Comparison of ENCODE assay signal across 8 cellular contexts in the genomic region with DNA sequence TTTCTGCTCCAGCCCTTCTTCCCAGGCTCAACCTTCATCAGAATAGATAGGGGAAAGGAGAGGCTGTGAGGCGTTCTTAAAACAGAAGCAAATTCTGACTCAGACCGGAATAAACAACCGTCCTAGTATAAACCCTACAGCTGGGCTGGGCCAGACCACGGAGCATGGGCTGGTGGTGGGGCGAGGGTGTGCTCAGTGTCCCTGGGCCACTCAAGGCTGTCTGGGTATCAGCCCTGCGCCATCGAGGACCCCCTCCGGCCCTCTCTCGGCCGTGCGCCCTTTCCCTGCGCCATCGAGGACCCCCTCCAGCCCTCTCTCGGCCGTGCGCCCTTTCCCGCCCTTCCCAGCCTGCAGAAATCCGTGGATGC. TPM values are rescaled to one million over a fixed set of nuclear protein-coding genes. Genes with fewer than 3 reads are reported as not detected.
DNase-seq lines count a peak whose midpoint lies in the region; ATAC-seq lines count a peak whose summit lies in the region.

No MANE protein-coding gene starts in this region.

- peaks cover 23% of the 10 kb centered on the region for H3K27me3 ChIP-seq in iPS-15b (ENCODE audit: control insufficient read depth, insufficient read depth, low read length)
- no peaks in the 10 kb centered on the region for H3K27me3 ChIP-seq in stomach smooth muscle (ENCODE audit: control insufficient read depth in 1 of 2, insufficient read depth in 2 of 2, low read length in 2 of 2)

- H3K9me3 ChIP-seq in iPS-15b (ENCODE audit: control insufficient read depth, insufficient read depth, low read length) (no peaks in the 10 kb centered on the region), stomach smooth muscle (ENCODE audit: control insufficient read depth in 2 of 2, low read length in 2 of 2) (no peaks in the 10 kb centered on the region)

- peaks cover 3% of the 10 kb centered on the region for H3K4me1 Mint-ChIP-seq in activated naive CD4-positive, alpha-beta T cell treated with anti-CD3 and anti-CD28 coated beads for 36 hours (ENCODE audit: low read depth)
- H3K4me1 Mint-ChIP-seq in activated naive CD4-positive, alpha-beta T cell treated with anti-CD3 and anti-CD28 coated beads, Interleukin-2, amount 10 ng/mL, durations not matched to agents 7 days and 5 days, result peaks cover 14% of the 10 kb centered on the region
- H3K4me1 Mint-ChIP-seq in activated T-helper 1 cell treated with anti-CD3 and anti-CD28 coated beads, Interleukin-12 subunit alpha, Interleukin-12 subunit beta, Interleukin-2, Interleukin-4 antibody, amounts not matched to agents 30 ng/mL and 10 ng/mL and 1 ng/mL, durations not matched to agents 14 hours and 24 hours and 36 hours (ENCODE audit: low read depth), result peaks cover 20% of the 10 kb centered on the region

- in situ Hi-C loops in ACHN (cut with HindIII; ENCODE audit: low pct_ligation_motif_present, low pct_unique_long_range_greater_than_20kb, low sequenced_read_pairs), result no loop called here

- intact Hi-C loops in activated naive CD4-positive, alpha-beta T cell treated with anti-CD3 and anti-CD28 coated beads for 36 hours (cut with micrococcal nuclease), result loop anchor here (2.0 kb wide), 2 partner anchors 22 to 50 kb away; no protein-coding TSS in a partner anchor
- intact Hi-C loops in activated T-helper 1 cell treated with anti-CD3 and anti-CD28 coated beads, Interleukin-12 subunit alpha, Interleukin-12 subunit beta, Interleukin-2, Interleukin-4 antibody, amounts not matched to agents 30 ng/mL and 10 ng/mL and 1 ng/mL, durations not matched to agents 14 hours and 24 hours and 36 hours (cut with micrococcal nuclease), result no loop called here

- no peaks in the 10 kb centered on the region for H3K9me3 Mint-ChIP-seq in activated naive CD4-positive, alpha-beta T cell treated with anti-CD3 and anti-CD28 coated beads for 36 hours
- H3K9me3 Mint-ChIP-seq in activated naive CD4-positive, alpha-beta T cell treated with anti-CD3 and anti-CD28 coated beads, Interleukin-2, amount 10 ng/mL, durations not matched to agents 7 days and 5 days, result no peaks in the 10 kb centered on the region
- no peaks in the 10 kb centered on the region for H3K9me3 Mint-ChIP-seq in activated T-helper 1 cell treated with anti-CD3 and anti-CD28 coated beads, Interleukin-12 subunit alpha, Interleukin-12 subunit beta, Interleukin-2, Interleukin-4 antibody, amounts not matched to agents 30 ng/mL and 10 ng/mL and 1 ng/mL, durations not matched to agents 14 hours and 24 hours and 36 hours

- H3K36me3 ChIP-seq in iPS-15b (ENCODE audit: control insufficient read depth, insufficient read depth, low read length) (no peaks in the 10 kb centered on the region), stomach smooth muscle (ENCODE audit: control insufficient read depth in 2 of 2, insufficient read depth in 2 of 2, low read length in 2 of 2) (peaks cover 47 to 57% of the 10 kb centered on the region in 2 donors)

- H3K4me1 ChIP-seq in iPS-15b (ENCODE audit: control insufficient read depth, insufficient read depth, low read length) (peaks cover 6% of the 10 kb centered on the region), stomach smooth muscle (ENCODE audit: control insufficient read depth, insufficient read depth, low read length) (peaks cover 18% of the 10 kb centered on the region)

- peak overlapping the region; percentile 59 for H3K4me3 Mint-ChIP-seq in activated naive CD4-positive, alpha-beta T cell treated with anti-CD3 and anti-CD28 coated beads for 36 hours
- H3K4me3 Mint-ChIP-seq in activated naive CD4-positive, alpha-beta T cell treated with anti-CD3 and anti-CD28 coated beads, Interleukin-2, amount 10 ng/mL, durations not matched to agents 7 days and 5 days, result no peak overlapping the region
- H3K4me3 Mint-ChIP-seq in activated T-helper 1 cell treated with anti-CD3 and anti-CD28 coated beads, Interleukin-12 subunit alpha, Interleukin-12 subunit beta, Interleukin-2, Interleukin-4 antibody, amounts not matched to agents 30 ng/mL and 10 ng/mL and 1 ng/mL, durations not matched to agents 14 hours and 24 hours and 36 hours, result peak overlapping the region; percentile 7

- peak overlapping the region; percentile 64 for H3K27ac ChIP-seq in stomach smooth muscle (ENCODE audit: low read length)

- H3K9ac ChIP-seq in iPS-15b (ENCODE audit: low read depth, low read length), result peak overlapping the region; percentile 81
- H3K9ac ChIP-seq in stomach smooth muscle (ENCODE audit: low read length in 2 of 2), result peak overlapping the region in 1 of 2 donors; percentile 51

- no peaks in the 10 kb centered on the region for H3K27me3 Mint-ChIP-seq in activated naive CD4-positive, alpha-beta T cell treated with anti-CD3 and anti-CD28 coated beads for 36 hours (ENCODE audit: low read depth)
- no peaks in the 10 kb centered on the region for H3K27me3 Mint-ChIP-seq in activated naive CD4-positive, alpha-beta T cell treated with anti-CD3 and anti-CD28 coated beads, Interleukin-2, amount 10 ng/mL, durations not matched to agents 7 days and 5 days
- H3K27me3 Mint-ChIP-seq in activated T-helper 1 cell treated with anti-CD3 and anti-CD28 coated beads, Interleukin-12 subunit alpha, Interleukin-12 subunit beta, Interleukin-2, Interleukin-4 antibody, amounts not matched to agents 30 ng/mL and 10 ng/mL and 1 ng/mL, durations not matched to agents 14 hours and 24 hours and 36 hours (ENCODE audit: insufficient read depth), result no peaks in the 10 kb centered on the region

- CTCF ChIA-PET in activated naive CD4-positive, alpha-beta T cell treated with anti-CD3 and anti-CD28 coated beads for 36 hours (lab: Charles Lee), result interaction anchor here (1.3 to 5.3 kb wide), 9 partner anchors 10 to 52 kb away, joined by 3 to 80 read pairs (median 16); a partner anchor contains a TSS
- CTCF ChIA-PET in activated naive CD4-positive, alpha-beta T cell treated with anti-CD3 and anti-CD28 coated beads, Interleukin-2, amount 10 ng/mL, durations not matched to agents 7 days and 5 days (lab: Charles Lee), result interaction anchor here (0.6 to 5.8 kb wide), 14 partner anchors 8 to 586 kb away, joined by 3 to 71 read pairs (median 13); a partner anchor contains a TSS

- H3K4me3 ChIP-seq in iPS-15b (ENCODE audit: low read depth, low read length) (peak overlapping the region; percentile 79), stomach smooth muscle (ENCODE audit: low read length in 2 of 2) (peak overlapping the region; percentile 77 to 80)

- peaks cover 2% of the 10 kb centered on the region for H3K36me3 Mint-ChIP-seq in activated naive CD4-positive, alpha-beta T cell treated with anti-CD3 and anti-CD28 coated beads for 36 hours (ENCODE audit: low read depth)
- H3K36me3 Mint-ChIP-seq in activated naive CD4-positive, alpha-beta T cell treated with anti-CD3 and anti-CD28 coated beads, Interleukin-2, amount 10 ng/mL, durations not matched to agents 7 days and 5 days, result peaks cover 61% of the 10 kb centered on the region
- H3K36me3 Mint-ChIP-seq in activated T-helper 1 cell treated with anti-CD3 and anti-CD28 coated beads, Interleukin-12 subunit alpha, Interleukin-12 subunit beta, Interleukin-2, Interleukin-4 antibody, amounts not matched to agents 30 ng/mL and 10 ng/mL and 1 ng/mL, durations not matched to agents 14 hours and 24 hours and 36 hours (ENCODE audit: low read depth), result peaks cover 50% of the 10 kb centered on the region

- DNase-seq in activated naive CD4-positive, alpha-beta T cell treated with anti-CD3 and anti-CD28 coated beads for 36 hours, result no peak
- no peak for DNase-seq in activated naive CD4-positive, alpha-beta T cell treated with anti-CD3 and anti-CD28 coated beads, Interleukin-2, amount 10 ng/mL, durations not matched to agents 7 days and 5 days
- DNase-seq in activated T-helper 1 cell treated with anti-CD3 and anti-CD28 coated beads, Interleukin-12 subunit alpha, Interleukin-12 subunit beta, Interleukin-2, Interleukin-4 antibody, amounts not matched to agents 30 ng/mL and 10 ng/mL and 1 ng/mL, durations not matched to agents 14 hours and 24 hours and 36 hours (ENCODE audit: low spot score), result no peak
- DNase-seq in ACHN, result no peak
- DNase-seq in NCI-H82 (lab: John Stamatoyannopoulos, UW), result no peak

- ATAC-seq in GM21717 (IDR thresholded peaks at IDR 0.05; ENCODE audit: unreplicated experiment), result no peak

- no peak overlapping the region for H3K27ac Mint-ChIP-seq in activated naive CD4-positive, alpha-beta T cell treated with anti-CD3 and anti-CD28 coated beads for 36 hours
- H3K27ac Mint-ChIP-seq in activated naive CD4-positive, alpha-beta T cell treated with anti-CD3 and anti-CD28 coated beads, Interleukin-2, amount 10 ng/mL, durations not matched to agents 7 days and 5 days, result no peak overlapping the region
- no peak overlapping the region for H3K27ac Mint-ChIP-seq in activated T-helper 1 cell treated with anti-CD3 and anti-CD28 coated beads, Interleukin-12 subunit alpha, Interleukin-12 subunit beta, Interleukin-2, Interleukin-4 antibody, amounts not matched to agents 30 ng/mL and 10 ng/mL and 1 ng/mL, durations not matched to agents 14 hours and 24 hours and 36 hours

RNA-seq across cellular contexts. Expression of a gene that starts 36.0 kb away (rescaled TPM):
- 10 to 100 TPM; 17.0 to 19.5 TPM for total RNA-seq in activated naive CD4-positive, alpha-beta T cell treated with anti-CD3 and anti-CD28 coated beads for 36 hours
- 66.3 and 70.4 TPM in 2 replicates for total RNA-seq in activated T-helper 1 cell treated with anti-CD3 and anti-CD28 coated beads, Interleukin-12 subunit alpha, Interleukin-12 subunit beta, Interleukin-2, Interleukin-4 antibody, amounts not matched to agents 30 ng/mL and 10 ng/mL and 1 ng/mL, durations not matched to agents 14 hours and 24 hours and 36 hours
